2 cellular contexts compared by ENCODE assay signal in the genomic region with DNA sequence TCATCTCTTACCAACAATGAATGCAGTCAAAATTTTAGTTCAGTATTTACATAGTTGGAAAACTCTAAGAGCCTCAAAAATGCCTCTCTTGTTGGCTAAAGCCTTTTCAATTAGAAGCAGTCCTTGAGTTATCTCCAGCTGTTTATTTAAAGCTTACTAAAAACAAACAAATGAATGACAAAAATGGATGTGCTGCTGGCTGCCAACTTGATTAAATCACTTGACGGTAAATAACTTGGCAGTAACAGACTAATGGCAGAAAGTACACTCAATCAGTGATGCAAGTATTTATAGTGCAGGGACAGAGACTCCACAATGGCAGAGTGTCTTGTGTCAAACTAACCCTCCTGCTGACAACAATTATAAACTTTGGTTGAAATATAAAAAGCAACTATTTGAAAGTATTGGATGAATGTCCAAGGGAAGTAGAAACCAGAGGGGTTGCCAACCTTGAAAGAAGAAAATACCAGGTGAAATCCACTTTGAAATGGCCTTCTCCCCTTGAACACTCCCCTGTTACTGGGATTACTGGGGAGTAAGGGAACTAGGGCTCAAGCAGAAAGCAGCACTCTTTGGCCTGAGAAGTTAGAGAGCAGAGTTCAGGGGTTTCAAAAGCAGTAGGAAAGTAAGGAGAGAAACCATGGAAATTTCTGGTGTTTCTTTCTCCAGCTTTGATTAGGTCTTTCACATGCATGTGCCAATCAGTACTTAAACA.
TF ChIP-seq lines count a peak whose summit lies in the region.

No MANE protein-coding gene starts in this region.

TF ChIP-seq in H1, 55 proteins besides CTCF, POLR2A, EP300 and RAD21 (continued from another document):
- TF ChIP-seq BCL11A (IDR thresholded peaks at IDR 0.05; ENCODE audit: low read depth in 2 of 2, low read length in 2 of 2) = no peak
- no peak for TF ChIP-seq RNF2 (IDR thresholded peaks at IDR 0.05; ENCODE audit: borderline replicate concordance, low read depth, low read length, missing control alignments, poor library complexity, severe bottlenecking)
- TF ChIP-seq SP4 (IDR thresholded peaks at IDR 0.05; ENCODE audit: low read length) = no peak
- TF ChIP-seq KDM1A (IDR thresholded peaks at IDR 0.05; ENCODE audit: borderline replicate concordance, low read length) = no peak
- no peak for TF ChIP-seq BRCA1 (IDR thresholded peaks at IDR 0.05; ENCODE audit: low read depth, low read length)
- no peak for TF ChIP-seq GTF2F1 (IDR thresholded peaks at IDR 0.05; ENCODE audit: borderline replicate concordance, low read depth, low read length)

TF ChIP-seq in SK-N-SH treated with all-trans-retinoic acid at 6 μM for 48 hours, 23 proteins besides CTCF, POLR2A, EP300 and RAD21 (continued from another document):
- TF ChIP-seq POU6F1 (CRISPR knock-in tag; IDR thresholded peaks at IDR 0.05; ENCODE audit: borderline replicate concordance, low read depth) (no peak), BACH2 (CRISPR knock-in tag; IDR thresholded peaks at IDR 0.05; ENCODE audit: borderline replicate concordance) (no peak), ZFP30 (CRISPR knock-in tag; IDR thresholded peaks at IDR 0.05) (no peak), PPARA (CRISPR knock-in tag; IDR thresholded peaks at IDR 0.05; ENCODE audit: borderline replicate concordance) (no peak), RARB (CRISPR knock-in tag; IDR thresholded peaks at IDR 0.05) (no peak), ISL1 (CRISPR knock-in tag; IDR thresholded peaks at IDR 0.05) (no peak), ZFP3 (CRISPR knock-in tag; IDR thresholded peaks at IDR 0.05) (no peak), ZNF565 (CRISPR knock-in tag; conservative IDR thresholded peaks at IDR 0.05; ENCODE audit: low read depth) (no peak)
